Comparison of ENCODE assay signal across 1 cellular context in the genomic region with DNA sequence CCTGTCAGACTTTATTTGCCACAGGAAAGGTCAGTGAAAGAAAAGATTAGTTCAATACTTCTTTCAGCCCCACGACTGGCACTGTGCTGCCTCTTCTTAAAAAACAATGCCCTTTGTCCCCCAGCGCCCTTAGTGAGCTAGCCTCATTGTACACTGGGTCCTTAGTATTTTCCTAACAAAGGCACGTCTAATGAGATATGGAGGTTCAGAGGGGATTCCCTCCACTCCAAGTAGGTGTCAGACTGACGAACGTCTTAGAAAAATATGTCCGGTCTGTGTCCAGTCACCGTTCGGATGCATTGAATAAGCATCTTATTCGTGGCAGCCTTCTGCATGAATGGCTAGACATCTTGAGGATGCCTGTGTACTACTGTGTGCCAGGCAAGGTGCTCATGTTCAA.
TF ChIP-seq lines count a peak whose summit lies in the region.

No MANE protein-coding gene starts in this region.

TF ChIP-seq in H1, 55 proteins besides CTCF, POLR2A, EP300 and RAD21 (continued from another document):
- TF ChIP-seq ATF2 (IDR thresholded peaks at IDR 0.05; ENCODE audit: low read length) = no peak
- TF ChIP-seq SUZ12 (IDR thresholded peaks at IDR 0.05; ENCODE audit: low read length) = no peak
- no peak for TF ChIP-seq CHD2 (IDR thresholded peaks at IDR 0.05; ENCODE audit: low read length)
- TF ChIP-seq BCL11A (IDR thresholded peaks at IDR 0.05; ENCODE audit: low read depth in 2 of 2, low read length in 2 of 2) = no peak
- TF ChIP-seq USF2 (IDR thresholded peaks at IDR 0.05; ENCODE audit: low read length) = no peak
- TF ChIP-seq RXRA (IDR thresholded peaks at IDR 0.05; ENCODE audit: insufficient read depth, low read depth, low read length) = no peak
- no peak for TF ChIP-seq SIRT6 (IDR thresholded peaks at IDR 0.05; ENCODE audit: low read length)
